ENCODE assay signal across 8 cellular contexts in the genomic region with DNA sequence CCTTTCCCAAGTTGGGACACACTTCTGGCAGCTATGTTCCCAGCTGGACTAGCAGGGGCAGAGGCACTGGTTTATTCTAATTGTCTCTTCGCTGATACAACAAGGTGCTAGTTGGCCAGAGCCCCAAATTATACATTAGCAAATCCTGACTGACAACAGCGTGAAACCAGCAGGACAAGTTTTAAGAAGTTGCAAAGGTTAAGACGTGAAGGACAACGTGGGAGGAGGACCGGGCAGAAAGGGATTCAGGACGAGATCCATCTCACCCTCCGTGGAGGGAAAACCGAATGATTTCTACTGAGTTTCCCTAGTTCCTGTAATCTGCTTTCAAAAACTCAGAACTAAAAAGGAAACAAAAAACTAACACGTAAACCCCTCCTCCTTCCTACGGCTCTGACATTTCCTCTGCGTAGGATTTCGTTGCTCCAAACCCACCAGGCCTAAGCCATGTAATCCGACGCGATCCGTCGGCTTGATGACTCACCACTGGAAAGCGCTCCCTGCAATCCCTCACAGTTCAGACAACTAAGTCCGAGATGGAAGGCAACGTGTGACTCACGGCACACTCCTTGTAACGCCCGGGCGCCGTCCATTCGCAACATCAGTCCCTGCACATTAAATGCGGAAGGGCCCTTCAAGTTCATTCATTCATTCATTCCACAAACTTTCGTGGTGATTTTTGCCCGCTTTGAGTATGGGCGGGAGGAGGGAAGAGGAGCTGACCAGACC. TPM values are rescaled to one million over a fixed set of nuclear protein-coding genes. Genes with fewer than 3 reads are reported as not detected.
DNase-seq lines count a peak whose midpoint lies in the region; ATAC-seq and TF ChIP-seq lines count a peak whose summit lies in the region.

No MANE protein-coding gene starts in this region.

- peaks cover 17% of the 10 kb centered on the region for H3K4me1 Mint-ChIP-seq in activated CD4-positive, alpha-beta T cell treated with anti-CD3 and anti-CD28 coated beads for 36 hours

- no peak for TF ChIP-seq CTCF in AG04449 (IDR thresholded peaks at IDR 0.05; ENCODE audit: insufficient read depth, low read length, missing control alignments)
- no peak for TF ChIP-seq CTCF in choroid plexus epithelial cell (conservative IDR thresholded peaks at IDR 0.05; ENCODE audit: low read depth, low read length)
- TF ChIP-seq CTCF in kidney epithelial cell (IDR thresholded peaks at IDR 0.05; ENCODE audit: insufficient read depth, low read length, poor library complexity, severe bottlenecking) = no peak

- H3K4me3 ChIP-seq in AG04449 (ENCODE audit: low read depth, low read length) (peak overlapping the region; percentile 65), choroid plexus epithelial cell (ENCODE audit: low read depth, low read length) (peak overlapping the region; percentile 70), kidney epithelial cell (ENCODE audit: low read depth, low read length) (peak overlapping the region; percentile 55)

- ATAC-seq in GM18870 (IDR thresholded peaks at IDR 0.05; ENCODE audit: unreplicated experiment) (peak; percentile 69), HG03139 (IDR thresholded peaks at IDR 0.05; ENCODE audit: unreplicated experiment) (peak; percentile 46)
- peak; percentile 91 for ATAC-seq in activated CD4-positive, alpha-beta T cell treated with anti-CD3 and anti-CD28 coated beads for 36 hours

- no peaks in the 10 kb centered on the region for H3K27me3 Mint-ChIP-seq in activated CD4-positive, alpha-beta T cell treated with anti-CD3 and anti-CD28 coated beads for 36 hours

- intact Hi-C loops in activated CD4-positive, alpha-beta T cell treated with anti-CD3 and anti-CD28 coated beads for 36 hours (cut with DNase I, micrococcal nuclease) = loop anchor here (1.0 to 10.0 kb wide), 8 partner anchors 30 to 488 kb away; a partner anchor contains a TSS

- CTCF ChIA-PET in AG04449 (lab: Yijun Ruan, JAX) = no interaction called here
- CTCF ChIA-PET in activated CD4-positive, alpha-beta T cell treated with anti-CD3 and anti-CD28 coated beads for 36 hours (lab: Charles Lee) = interaction anchor here (1.2 kb wide), 1 partner anchor 14 kb away, joined by 3 read pairs; no protein-coding TSS in a partner anchor

- peak overlapping the region; percentile 81 for H3K4me3 Mint-ChIP-seq in activated CD4-positive, alpha-beta T cell treated with anti-CD3 and anti-CD28 coated beads for 36 hours

- POLR2A ChIA-PET in AG04449 (lab: Yijun Ruan, JAX) = no interaction called here
- POLR2A ChIA-PET in activated CD4-positive, alpha-beta T cell treated with anti-CD3 and anti-CD28 coated beads for 36 hours (lab: Charles Lee) = no interaction called here

- peak overlapping the region; percentile 91 for H3K27ac Mint-ChIP-seq in activated CD4-positive, alpha-beta T cell treated with anti-CD3 and anti-CD28 coated beads for 36 hours

- no peaks in the 10 kb centered on the region for H3K27me3 ChIP-seq in kidney epithelial cell (ENCODE audit: control insufficient read depth, insufficient read depth, low read length)

- no peaks in the 10 kb centered on the region for H3K36me3 ChIP-seq in kidney epithelial cell (ENCODE audit: control insufficient read depth, insufficient read depth, low read length)

- H3K9me3 Mint-ChIP-seq in activated CD4-positive, alpha-beta T cell treated with anti-CD3 and anti-CD28 coated beads for 36 hours (ENCODE audit: low read depth) = no peaks in the 10 kb centered on the region

- H3K36me3 Mint-ChIP-seq in activated CD4-positive, alpha-beta T cell treated with anti-CD3 and anti-CD28 coated beads for 36 hours (ENCODE audit: low read depth) = no peaks in the 10 kb centered on the region

- peak; percentile 94 for DNase-seq in AG04449 (ENCODE audit: low read depth, low spot score)
- peak; percentile 87 for DNase-seq in NCI-H460 (ENCODE audit: extremely low read depth, low read depth)
- DNase-seq in activated CD4-positive, alpha-beta T cell treated with anti-CD3 and anti-CD28 coated beads for 36 hours = peak; percentile 85
- peak; percentile 99 for DNase-seq in choroid plexus epithelial cell (ENCODE audit: low read depth)
- DNase-seq in kidney epithelial cell (ENCODE audit: low read depth) = peak; percentile 93
- DNase-seq in stimulated activated CD4-positive, alpha-beta T cell treated with anti-CD3 and anti-CD28 coated beads, Interleukin-15, amount 100 ng/mL, for 24 hours = peak; percentile 82

RNA-seq across cellular contexts. Expression of a gene that starts 0.7 kb away (rescaled TPM):
- 20.5 and 23.3 TPM in 2 replicates for total RNA-seq in NCI-H460 (2014; rRNA removed; shearing (Covaris generic))
- 23.4 and 25.5 TPM in 2 replicates for polyA plus RNA-seq in NCI-H460 (2014; cell fraction: nucleus; rRNA removed)
- 1 to 10 TPM; 3.5 to 4.7 TPM for total RNA-seq in activated CD4-positive, alpha-beta T cell treated with anti-CD3 and anti-CD28 coated beads for 36 hours
- 8.3 and 11.2 TPM in 2 replicates for total RNA-seq in kidney epithelial cell

RNA-seq across cellular contexts. Expression of a gene that starts 30.2 kb away (rescaled TPM):
- total RNA-seq in NCI-H460 (2014; rRNA removed; shearing (Covaris generic)) = 1.4 TPM in 2 replicates
- 0.07 TPM in 1 of 2 replicates, not detected in the other for polyA plus RNA-seq in NCI-H460 (2014; cell fraction: nucleus; rRNA removed)
- total RNA-seq in activated CD4-positive, alpha-beta T cell treated with anti-CD3 and anti-CD28 coated beads for 36 hours = 1 to 10 TPM; 3.4 to 3.6 TPM
- total RNA-seq in kidney epithelial cell = 0.25 and 0.75 TPM in 2 replicates

Comparison
In these comparisons a context has a peak if more than half of its experiments do, and no peak if none do; other contexts are left out.
1. Peak in every context shown above with its lines: DNase-seq, ATAC-seq and H3K4me3 ChIP-seq.